Comparison of ENCODE assay signal across 17 cellular contexts in genomic region chr2:228675042-228675441, GRCh38.
DNase-seq lines count a peak whose midpoint lies in the region; ATAC-seq and TF ChIP-seq lines count a peak whose summit lies in the region.
"Had no signal": no experiment of that assay in that cellular context is flagged by ENCODE, and none has a peak within 500 bp of the region (broad histone marks: within the 10 kb centered on the region; RNA-seq: fewer than 3 reads in every experiment).

No MANE protein-coding gene starts in this region.

- no peak overlapping the region for H3K4me3 Mint-ChIP-seq in mesothelial cell of epicardium
- H3K4me3 Mint-ChIP-seq: activated CD4-positive, alpha-beta T cell treated with anti-CD3 and anti-CD28 coated beads, Interleukin-2, amount 10 ng/mL, durations not matched to agents 24 days and 14 days; activated naive CD8-positive, alpha-beta T cell had no signal

- H3K27ac ChIP-seq in heart left ventricle: peak overlapping the region in 4 of 12 donors; percentile 0 to 47 (median 34)
- H3K27ac ChIP-seq: BLaER1 treated with 17β-estradiol and CSF1 and Interleukin-3, amounts not matched to agents 10 nM and 100 nM; parathyroid adenoma had no signal

- H3K4me3 ChIP-seq in heart left ventricle: no peak overlapping the region
- H3K4me3 ChIP-seq in skeletal muscle cell (ENCODE audit: low read depth, low read length): no peak overlapping the region
- H3K4me3 ChIP-seq: BLaER1 treated with 17β-estradiol and CSF1 and Interleukin-3, amounts not matched to agents 10 nM and 100 nM; SK-N-MC had no signal

- H3K27ac Mint-ChIP-seq in mesothelial cell of epicardium: no peak overlapping the region
- H3K27ac Mint-ChIP-seq: activated CD4-positive, alpha-beta T cell treated with anti-CD3 and anti-CD28 coated beads, Interleukin-2, amount 10 ng/mL, durations not matched to agents 24 days and 14 days; activated naive CD8-positive, alpha-beta T cell had no signal

- peaks cover 5% of the 10 kb centered on the region for H3K9me3 Mint-ChIP-seq in mesothelial cell of epicardium
- H3K9me3 Mint-ChIP-seq: activated CD4-positive, alpha-beta T cell treated with anti-CD3 and anti-CD28 coated beads, Interleukin-2, amount 10 ng/mL, durations not matched to agents 24 days and 14 days had no signal

- H3K27me3 ChIP-seq in heart left ventricle: no peaks in the 10 kb centered on the region
- H3K27me3 ChIP-seq: BLaER1 treated with 17β-estradiol and CSF1 and Interleukin-3, amounts not matched to agents 10 nM and 100 nM had no signal

- DNase-seq in GM04503 (ENCODE audit: low read depth) (peak; percentile 37), amniotic epithelial cell (ENCODE audit: low read depth) (peak; percentile 90), heart left ventricle (peak in 1 of 5 donors; percentile 24), skeletal muscle cell (ENCODE audit: low read depth) (peak; percentile 81), NCI-H146 treated with DMSO at 0.1 percent for 48 hours (lab: John Stamatoyannopoulos, UW; ENCODE audit: unreplicated experiment) (no peak), mesothelial cell of epicardium (ENCODE audit: low spot score in 2 of 2, unreplicated experiment in 2 of 2) (no peak)
- DNase-seq: activated CD4-positive, alpha-beta T cell treated with anti-CD3 and anti-CD28 coated beads, Interleukin-2, amount 10 ng/mL, durations not matched to agents 24 days and 14 days; cerebellar nuclear complex; Kasumi-1; NCI-H1930; NCI-H524 treated with DMSO at 0.1 percent for 48 hours; stimulated activated CD4-positive, alpha-beta T cell treated with anti-CD3 and anti-CD28 coated beads, Interleukin-15, amount 100 ng/mL, for 24 hours had no signal

- TF ChIP-seq POLR2A in heart left ventricle (IDR thresholded peaks at IDR 0.05) (no peak), GM18505 (IDR thresholded peaks at IDR 0.05; ENCODE audit: borderline replicate concordance, extremely low read depth, insufficient read depth, insufficient read length) (no peak)

- WGBS in heart left ventricle, 4 donors: 60 to 69% (median 63%) methylated on average over 3 of the region's 3 CpGs

- no peaks in the 10 kb centered on the region for H3K36me3 ChIP-seq in heart left ventricle
- H3K36me3 ChIP-seq: BLaER1 treated with 17β-estradiol and CSF1 and Interleukin-3, amounts not matched to agents 10 nM and 100 nM had no signal

- H3K4me1 ChIP-seq in heart left ventricle: peaks cover 0 to 9% (median 0%) of the 10 kb centered on the region in 12 donors
- H3K4me1 ChIP-seq: parathyroid adenoma had no signal

- no peak for TF ChIP-seq CTCF in heart left ventricle (IDR thresholded peaks at IDR 0.05)
- no peak for TF ChIP-seq CTCF in mesothelial cell of epicardium (IDR thresholded peaks at IDR 0.05; ENCODE audit: unreplicated experiment)

- peak; percentile 73 to 89 (median 80) for ATAC-seq in heart left ventricle
- no peak for ATAC-seq in GM18505 (IDR thresholded peaks at IDR 0.05; ENCODE audit: unreplicated experiment)

- H3K4me1 Mint-ChIP-seq in mesothelial cell of epicardium: no peaks in the 10 kb centered on the region
- H3K4me1 Mint-ChIP-seq: activated CD4-positive, alpha-beta T cell treated with anti-CD3 and anti-CD28 coated beads, Interleukin-2, amount 10 ng/mL, durations not matched to agents 24 days and 14 days had no signal

- peaks cover 2% of the 10 kb centered on the region for H3K27me3 Mint-ChIP-seq in mesothelial cell of epicardium (ENCODE audit: low read depth)
- H3K27me3 Mint-ChIP-seq: activated CD4-positive, alpha-beta T cell treated with anti-CD3 and anti-CD28 coated beads, Interleukin-2, amount 10 ng/mL, durations not matched to agents 24 days and 14 days had no signal

- H3K9me3 ChIP-seq in heart left ventricle: no peaks in the 10 kb centered on the region
- H3K9me3 ChIP-seq: BLaER1 treated with 17β-estradiol and CSF1 and Interleukin-3, amounts not matched to agents 10 nM and 100 nM had no signal

- no peaks in the 10 kb centered on the region for H3K36me3 Mint-ChIP-seq in mesothelial cell of epicardium
- H3K36me3 Mint-ChIP-seq: activated naive CD8-positive, alpha-beta T cell had no signal

- intact Hi-C loops in heart left ventricle (cut with DNase I): no loop called here

Comparison
In these comparisons a context has a peak if more than half of its experiments do, and no peak if none do; other contexts are left out.
1. DNase-seq: peak in GM04503 (single experiment), amniotic epithelial cell (single experiment) and skeletal muscle cell (single experiment); none in NCI-H146 treated with DMSO at 0.1 percent for 48 hours (single experiment) and mesothelial cell of epicardium (0 of 2).